8 cellular contexts compared by ENCODE assay signal in genomic region chr7:50418086-50418515, GRCh38. TPM values are rescaled to one million over a fixed set of nuclear protein-coding genes. Genes with fewer than 3 reads are reported as not detected.
DNase-seq lines count a peak whose midpoint lies in the region; ATAC-seq, FAIRE-seq and TF ChIP-seq lines count a peak whose summit lies in the region.

No MANE protein-coding gene starts in this region.

- H3K4me3 ChIP-seq in WI38 (ENCODE audit: low read depth, low read length) (no peak overlapping the region), bronchial epithelial cell (ENCODE audit: low read depth, low read length) (no peak overlapping the region)

- FAIRE-seq in bronchial epithelial cell (lab: Jason Lieb, UNC) = no peak

- no peaks in the 10 kb centered on the region for H3K27me3 ChIP-seq in bronchial epithelial cell (ENCODE audit: control insufficient read depth, insufficient read depth, low read length)

- peak; percentile 87 for ATAC-seq in GM18870 (IDR thresholded peaks at IDR 0.05; ENCODE audit: unreplicated experiment)
- ATAC-seq in HG03095 (IDR thresholded peaks at IDR 0.05; ENCODE audit: unreplicated experiment) = peak; percentile 82

- TF ChIP-seq CTCF in WI38 (IDR thresholded peaks at IDR 0.05; ENCODE audit: low read depth, low read length) = peak; percentile 95
- peak; percentile 94 for TF ChIP-seq CTCF in bronchial epithelial cell (IDR thresholded peaks at IDR 0.05; ENCODE audit: insufficient read depth, low read length, severe bottlenecking)

- DNase-seq in AML-193 (lab: John Stamatoyannopoulos, UW) (peak; percentile 78), NCI-H2171 treated with DMSO at 0.1 percent for 48 hours (lab: John Stamatoyannopoulos, UW) (peak; percentile 29), bronchial epithelial cell (ENCODE audit: low read depth) (peak; percentile 74), kidney glomerular epithelial cell (lab: John Stamatoyannopoulos, UW) (peak; percentile 83)
- peak; percentile 82 for DNase-seq in stimulated activated CD4-positive, alpha-beta T cell treated with anti-CD3 and anti-CD28 coated beads, Interleukin-4, amount 100 ng/mL, for 24 hours

- no peaks in the 10 kb centered on the region for H3K36me3 ChIP-seq in bronchial epithelial cell (ENCODE audit: control insufficient read depth, insufficient read depth, low read length)

RNA-seq across cellular contexts. Expression of gene FIGNL1, which starts 32.0 kb away (rescaled TPM):
- total RNA-seq in bronchial epithelial cell = 12.4 and 18.1 TPM in 2 replicates

Comparison
In these comparisons a context has a peak if more than half of its experiments do, and no peak if none do; other contexts are left out.
1. DNase-seq: peak in every context shown above with its lines; median percentile 83 in kidney glomerular epithelial cell; 82 in stimulated activated CD4-positive, alpha-beta T cell treated with anti-CD3 and anti-CD28 coated beads, Interleukin-4, amount 100 ng/mL, for 24 hours; 78 in AML-193; 74 in bronchial epithelial cell; 29 in NCI-H2171 treated with DMSO at 0.1 percent for 48 hours.